22 cellular contexts compared by ENCODE assay signal in the genomic region with DNA sequence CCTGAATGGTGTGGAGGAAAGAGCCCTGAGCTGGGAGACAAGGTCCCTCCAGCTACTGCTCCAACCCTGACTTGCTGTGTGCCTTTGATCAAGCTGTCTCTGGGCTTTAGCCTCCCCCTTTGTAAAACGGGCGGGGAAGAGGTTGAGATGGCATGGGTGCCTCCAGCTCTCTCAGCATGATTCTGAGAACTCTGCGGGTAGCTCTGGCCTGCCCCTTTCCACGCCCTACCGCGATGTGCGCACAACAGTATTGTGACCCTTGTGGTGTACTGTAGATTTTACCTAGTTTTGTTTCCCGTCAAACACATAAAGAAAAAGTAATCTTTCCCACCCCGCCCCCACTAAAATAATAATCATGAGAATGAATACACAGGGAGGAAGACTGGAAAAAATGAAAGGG. TPM values are rescaled to one million over a fixed set of nuclear protein-coding genes. Genes with fewer than 3 reads are reported as not detected.
DNase-seq lines count a peak whose midpoint lies in the region; ATAC-seq and TF ChIP-seq lines count a peak whose summit lies in the region.
"Had no signal": no experiment of that assay in that cellular context is flagged by ENCODE, and none has a peak within 500 bp of the region (broad histone marks: within the 10 kb centered on the region; RNA-seq: fewer than 3 reads in every experiment).

No MANE protein-coding gene starts in this region.

- intact Hi-C loops in activated CD4-positive, alpha-beta T cell treated with anti-CD3 and anti-CD28 coated beads for 36 hours (cut with DNase I, micrococcal nuclease), result no loop called here
- intact Hi-C loops in vagina (cut with DNase I), result no loop called here

- H3K9me3 Mint-ChIP-seq in activated CD4-positive, alpha-beta T cell treated with anti-CD3 and anti-CD28 coated beads for 36 hours (ENCODE audit: low read depth), result no peaks in the 10 kb centered on the region
- no peaks in the 10 kb centered on the region for H3K9me3 Mint-ChIP-seq in activated naive CD8-positive, alpha-beta T cell (ENCODE audit: low read depth)
- no peaks in the 10 kb centered on the region for H3K9me3 Mint-ChIP-seq in natural killer cell treated with Interleukin-12 subunit alpha and Interleukin-12 subunit beta and Interleukin-15 and Interleukin-18, amount 100 ng/mL, for 72 hours

- H3K4me3 Mint-ChIP-seq in activated CD4-positive, alpha-beta T cell treated with anti-CD3 and anti-CD28 coated beads for 36 hours, result no peak overlapping the region
- H3K4me3 Mint-ChIP-seq in activated naive CD8-positive, alpha-beta T cell, result peak overlapping the region; percentile 81
- H3K4me3 Mint-ChIP-seq in natural killer cell treated with Interleukin-12 subunit alpha and Interleukin-12 subunit beta and Interleukin-15 and Interleukin-18, amount 100 ng/mL, for 72 hours, result peak overlapping the region; percentile 73

- no peak for TF ChIP-seq POLR2A in vagina (IDR thresholded peaks at IDR 0.05)

- peak overlapping the region; percentile 35 for H3K27ac Mint-ChIP-seq in activated CD4-positive, alpha-beta T cell treated with anti-CD3 and anti-CD28 coated beads for 36 hours
- H3K27ac Mint-ChIP-seq in activated naive CD8-positive, alpha-beta T cell, result peak overlapping the region; percentile 95
- peak overlapping the region; percentile 82 to 91 for H3K27ac Mint-ChIP-seq in natural killer cell treated with Interleukin-12 subunit alpha and Interleukin-12 subunit beta and Interleukin-15 and Interleukin-18, amount 100 ng/mL, for 72 hours

- ATAC-seq in activated CD4-positive, alpha-beta T cell treated with anti-CD3 and anti-CD28 coated beads for 36 hours, result no peak
- peak in 1 of 2 donors; percentile 61 for ATAC-seq in natural killer cell treated with Interleukin-12 subunit alpha and Interleukin-12 subunit beta and Interleukin-15 and Interleukin-18, amount 100 ng/mL, for 72 hours
- no peak for ATAC-seq in GM19455 (IDR thresholded peaks at IDR 0.05; ENCODE audit: unreplicated experiment)
- ATAC-seq: heart left ventricle, left lung had no signal

- H3K4me1 ChIP-seq in thymus (ENCODE audit: control insufficient read depth, insufficient read depth, low read length), result peaks cover 25% of the 10 kb centered on the region
- H3K4me1 ChIP-seq in vagina, result peaks cover 18% of the 10 kb centered on the region

- H3K4me3 ChIP-seq in thymus (ENCODE audit: low read length) (peak overlapping the region; percentile 33), vagina (no peak overlapping the region)
- H3K4me3 ChIP-seq: BLaER1 treated with 17β-estradiol and CSF1 and Interleukin-3, amounts not matched to agents 10 nM and 100 nM; heart left ventricle; left lung; upper lobe of right lung had no signal

- POLR2A ChIA-PET in activated CD4-positive, alpha-beta T cell treated with anti-CD3 and anti-CD28 coated beads for 36 hours (lab: Charles Lee), result no interaction called here

- peaks cover 41% of the 10 kb centered on the region for H3K36me3 ChIP-seq in thymus (ENCODE audit: control insufficient read depth, insufficient read depth)
- H3K36me3 ChIP-seq in vagina, result no peaks in the 10 kb centered on the region
- H3K36me3 ChIP-seq: BLaER1 treated with 17β-estradiol and CSF1 and Interleukin-3, amounts not matched to agents 10 nM and 100 nM; heart left ventricle; left lung; upper lobe of right lung had no signal

- H3K27ac ChIP-seq in thymus (ENCODE audit: low read depth), result peak overlapping the region; percentile 47
- no peak overlapping the region for H3K27ac ChIP-seq in vagina
- H3K27ac ChIP-seq: BLaER1 treated with 17β-estradiol and CSF1 and Interleukin-3, amounts not matched to agents 10 nM and 100 nM; heart left ventricle; left lung; upper lobe of right lung; VCaP had no signal

- TF ChIP-seq CTCF in GM10266 (IDR thresholded peaks at IDR 0.05; ENCODE audit: control insufficient read depth, insufficient read depth, low read depth, missing control alignments), result no peak
- TF ChIP-seq CTCF in vagina (IDR thresholded peaks at IDR 0.05), result no peak

- H3K27me3 ChIP-seq in thymus (ENCODE audit: control insufficient read depth, insufficient read depth) (no peaks in the 10 kb centered on the region), vagina (peaks cover 8% of the 10 kb centered on the region)

- peaks cover 22% of the 10 kb centered on the region for H3K27me3 Mint-ChIP-seq in activated CD4-positive, alpha-beta T cell treated with anti-CD3 and anti-CD28 coated beads for 36 hours
- no peaks in the 10 kb centered on the region for H3K27me3 Mint-ChIP-seq in activated naive CD8-positive, alpha-beta T cell
- H3K27me3 Mint-ChIP-seq in natural killer cell treated with Interleukin-12 subunit alpha and Interleukin-12 subunit beta and Interleukin-15 and Interleukin-18, amount 100 ng/mL, for 72 hours, result no peaks in the 10 kb centered on the region

- DNase-seq in activated CD4-positive, alpha-beta T cell treated with anti-CD3 and anti-CD28 coated beads for 36 hours, result peak; percentile 20
- no peak for DNase-seq in activated CD4-positive, alpha-beta T cell treated with anti-CD3 and anti-CD28 coated beads, Interleukin-2, amount 50 U/mL, for 1 hour
- no peak for DNase-seq in natural killer cell treated with Interleukin-12 subunit alpha and Interleukin-12 subunit beta and Interleukin-15 and Interleukin-18, amount 100 ng/mL, for 72 hours (ENCODE audit: low spot score)
- no peak for DNase-seq in GM10266 (ENCODE audit: extremely low spot score)
- DNase-seq in vagina (ENCODE audit: extremely low spot score in 2 of 2), result no peak
- DNase-seq: activated naive CD4-positive, alpha-beta T cell treated with Interleukin-2 at 50 U/mL for 16 hours; GOT3; heart left ventricle; left lung; NCI-H1417; NCI-H526; OCI-M1; Right ventricle myocardium superior; stimulated activated CD4-positive, alpha-beta T cell treated with anti-CD3 and anti-CD28 coated beads, Interleukin-12 subunit alpha, Interleukin-12 subunit beta, amount 100 ng/mL, for 4 hours; upper lobe of right lung had no signal

- 86% methylated on average over 9 of the region's 9 CpGs for WGBS in thymus

- H3K9me3 ChIP-seq in thymus (ENCODE audit: control insufficient read depth), result no peaks in the 10 kb centered on the region
- H3K9me3 ChIP-seq in vagina, result no peaks in the 10 kb centered on the region
- H3K9me3 ChIP-seq: heart left ventricle, left lung, upper lobe of right lung had no signal

- H3K4me1 Mint-ChIP-seq in activated CD4-positive, alpha-beta T cell treated with anti-CD3 and anti-CD28 coated beads for 36 hours, result peaks cover 18% of the 10 kb centered on the region
- H3K4me1 Mint-ChIP-seq in activated naive CD8-positive, alpha-beta T cell (ENCODE audit: low read depth), result peaks cover 69% of the 10 kb centered on the region
- H3K4me1 Mint-ChIP-seq in natural killer cell treated with Interleukin-12 subunit alpha and Interleukin-12 subunit beta and Interleukin-15 and Interleukin-18, amount 100 ng/mL, for 72 hours (ENCODE audit: low read depth in 2 of 2), result peaks cover 25 to 29% of the 10 kb centered on the region in 2 donors

- H3K36me3 Mint-ChIP-seq in activated CD4-positive, alpha-beta T cell treated with anti-CD3 and anti-CD28 coated beads for 36 hours (ENCODE audit: low read depth), result no peaks in the 10 kb centered on the region
- H3K36me3 Mint-ChIP-seq in activated naive CD8-positive, alpha-beta T cell, result peaks cover 12% of the 10 kb centered on the region
- peaks cover 6% of the 10 kb centered on the region for H3K36me3 Mint-ChIP-seq in natural killer cell treated with Interleukin-12 subunit alpha and Interleukin-12 subunit beta and Interleukin-15 and Interleukin-18, amount 100 ng/mL, for 72 hours

- CTCF ChIA-PET in activated CD4-positive, alpha-beta T cell treated with anti-CD3 and anti-CD28 coated beads for 36 hours (lab: Charles Lee), result interaction anchor here (1.1 kb wide), 2 partner anchors 18 to 23 kb away, joined by 3 read pairs; no protein-coding TSS in a partner anchor

RNA-seq across cellular contexts. Expression of gene CD8A, which starts 5.3 kb away (rescaled TPM):
- 1 to 10 TPM; 1.1 to 1.6 TPM for total RNA-seq in activated CD4-positive, alpha-beta T cell treated with anti-CD3 and anti-CD28 coated beads for 36 hours
- total RNA-seq in natural killer cell treated with Interleukin-12 subunit alpha and Interleukin-12 subunit beta and Interleukin-15 and Interleukin-18, amount 100 ng/mL, for 72 hours, result 10 to 100 TPM; 67.8 to 85.0 TPM
- polyA plus RNA-seq in thymus, result 242 TPM
- 6.9 TPM for total RNA-seq in vagina
- total RNA-seq: A172, chondrocyte had no signal

Comparison
In these comparisons a context has a peak if more than half of its experiments do, and no peak if none do; other contexts are left out.
1. H3K27ac Mint-ChIP-seq: peak in every context shown above with its lines; median percentile 95 in activated naive CD8-positive, alpha-beta T cell; 86 in natural killer cell treated with Interleukin-12 subunit alpha and Interleukin-12 subunit beta and Interleukin-15 and Interleukin-18, amount 100 ng/mL, for 72 hours; 35 in activated CD4-positive, alpha-beta T cell treated with anti-CD3 and anti-CD28 coated beads for 36 hours.